Comparison of ENCODE assay signal across 8 cellular contexts in the genomic region with DNA sequence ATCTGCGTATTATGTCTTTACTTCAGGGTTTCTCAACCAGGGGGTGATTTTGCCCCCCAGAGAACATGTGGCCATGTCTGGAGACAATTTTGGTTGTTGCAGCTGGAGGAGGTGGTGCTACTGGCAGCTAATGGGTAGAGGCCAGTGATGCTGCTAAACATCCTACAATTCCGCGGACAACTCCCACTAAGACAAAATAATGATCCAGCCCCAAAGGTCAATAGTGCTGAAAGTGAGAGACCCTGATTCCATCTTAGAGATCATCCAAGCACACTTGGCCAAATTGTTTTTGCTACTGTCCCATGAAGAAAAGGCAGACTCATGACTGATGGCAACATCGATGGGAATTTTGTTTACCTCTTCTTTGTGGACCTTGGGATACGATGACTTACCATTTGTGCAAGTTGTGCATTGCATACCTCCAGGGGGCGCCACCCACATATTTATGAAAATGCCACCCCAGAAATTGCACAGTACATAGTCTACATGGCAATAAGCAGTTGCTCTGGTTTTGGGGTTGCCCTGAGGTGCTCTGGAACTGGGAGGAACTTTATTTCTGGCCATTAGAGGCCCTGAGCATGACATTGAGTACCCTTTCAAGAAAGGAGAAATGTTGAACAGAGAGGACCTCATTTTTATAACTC.
DNase-seq lines count a peak whose midpoint lies in the region; TF ChIP-seq lines count a peak whose summit lies in the region.
"Not testable (repeated sequence)": the region's sequence is repeated elsewhere in the genome, so short reads cannot be mapped to it uniquely, and the experiment has no call there.

No MANE protein-coding gene starts in this region.

- not testable (repeated sequence) for H3K4me3 Mint-ChIP-seq in CD14-positive monocyte; osteocyte (ENCODE audit: unreplicated experiment)

- intact Hi-C loops in CD14-positive monocyte (cut with micrococcal nuclease), result not testable (repeated sequence)

- not testable (repeated sequence) for H3K36me3 Mint-ChIP-seq in CD14-positive monocyte; osteocyte (ENCODE audit: unreplicated experiment)

- not testable (repeated sequence) for DNase-seq in CD14-positive monocyte (ENCODE audit: low spot score); osteocyte (ENCODE audit: extremely low spot score, unreplicated experiment)
- DNase-seq in HuH-7 (ENCODE audit: low spot score), result peak; percentile 23
- DNase-seq in RKO (ENCODE audit: low spot score), result peak; percentile 0
- peak; percentile 68 to 75 for DNase-seq in activated CD4-positive, alpha-beta T cell treated with anti-CD3 and anti-CD28 coated beads, Interleukin-2, amount 50 U/mL, for 48 hours
- DNase-seq in activated naive CD4-positive, alpha-beta T cell treated with anti-CD3 and anti-CD28 coated beads, Interleukin-2, amount 50 U/mL, for 16 hours, result peak; percentile 60
- peak; percentile 10 for DNase-seq in fibroblast of peridontal ligament (ENCODE audit: extremely low read depth)
- peak; percentile 32 for DNase-seq in stimulated activated CD8-positive, alpha-beta memory T cell treated with anti-CD3 and anti-CD28 coated beads, Interleukin-15, amount 100 ng/mL, for 1 hour (ENCODE audit: low read depth)

- not testable (repeated sequence) for H3K9me3 Mint-ChIP-seq in CD14-positive monocyte; osteocyte (ENCODE audit: unreplicated experiment)

- not testable (repeated sequence) for H3K27ac Mint-ChIP-seq in CD14-positive monocyte; osteocyte (ENCODE audit: unreplicated experiment)

- TF ChIP-seq CTCF in CD14-positive monocyte (IDR thresholded peaks at IDR 0.05) (peak; percentile 59), osteocyte (IDR thresholded peaks at IDR 0.05) (peak; percentile 28)

- not testable (repeated sequence) for H3K4me1 Mint-ChIP-seq in CD14-positive monocyte; osteocyte (ENCODE audit: unreplicated experiment)

- H3K27me3 Mint-ChIP-seq in CD14-positive monocyte (ENCODE audit: low read depth in 3 of 3) (peaks cover 11 to 20% (median 15%) of the 10 kb centered on the region in 3 donors), osteocyte (ENCODE audit: unreplicated experiment) (peaks cover 31% of the 10 kb centered on the region)
